In genomic region chr14:69084023-69084422, GRCh38 we compare ENCODE assay signal across 24 cellular contexts.
DNase-seq lines count a peak whose midpoint lies in the region; ATAC-seq, FAIRE-seq and TF ChIP-seq lines count a peak whose summit lies in the region.
"Had no signal": no experiment of that assay in that cellular context is flagged by ENCODE, and none has a peak within 500 bp of the region (broad histone marks: within the 10 kb centered on the region; RNA-seq: fewer than 3 reads in every experiment).

No MANE protein-coding gene starts in this region.

- DNase-seq in HTR-8/SVneo (ENCODE audit: insufficient read length, low spot score) (no peak), keratinocyte (ENCODE audit: low read depth, low spot score) (no peak), smooth muscle cell (lab: John Stamatoyannopoulos, UW; ENCODE audit: unreplicated experiment) (no peak), D341Med (ENCODE audit: low spot score) (no peak), mammary epithelial cell (no peak), posterior cingulate gyrus (no peak)
- DNase-seq: 8988T; ACHN; AML-193; BE2C; CD4-positive, alpha-beta T cell; CD8-positive, alpha-beta memory T cell; DMS53; DMS79 treated with DMSO at 0.1 percent for 48 hours; H9 had no signal

- TF ChIP-seq CTCF in keratinocyte (optimal IDR thresholded peaks at IDR 0.05 in 1 of 3, IDR thresholded peaks at IDR 0.05 in 1 of 3, conservative IDR thresholded peaks at IDR 0.05 in 1 of 3; ENCODE audit: extremely low read depth in 1 of 3, insufficient read depth in 2 of 3, low read length in 3 of 3) (no peak), neutrophil (IDR thresholded peaks at IDR 0.05) (no peak), smooth muscle cell (IDR thresholded peaks at IDR 0.05; ENCODE audit: borderline replicate concordance, insufficient read depth, poor library complexity, severe bottlenecking) (no peak), mammary epithelial cell (conservative IDR thresholded peaks at IDR 0.05 in 1 of 2, IDR thresholded peaks at IDR 0.05 in 1 of 2; ENCODE audit: extremely low read depth in 1 of 2, insufficient read depth in 1 of 2, low read depth in 1 of 2, low read length in 2 of 2) (no peak)

- peaks cover 40% of the 10 kb centered on the region for H3K4me1 ChIP-seq in keratinocyte (ENCODE audit: control insufficient read depth, extremely low read depth, insufficient read depth, low read length)
- H3K4me1 ChIP-seq in neutrophil (ENCODE audit: control insufficient read depth in 1 of 2, insufficient read depth in 1 of 2, low read depth in 1 of 2, low read length in 1 of 2), result peaks cover 68 to 75% of the 10 kb centered on the region in 2 experiments
- peaks cover 30% of the 10 kb centered on the region for H3K4me1 ChIP-seq in smooth muscle cell (ENCODE audit: low read depth)
- H3K4me1 ChIP-seq in mammary epithelial cell (ENCODE audit: insufficient read depth, low read length), result peaks cover 38% of the 10 kb centered on the region

- peak; percentile 93 for FAIRE-seq in HTR-8/SVneo (lab: Jason Lieb, UNC)
- FAIRE-seq in keratinocyte (lab: Jason Lieb, UNC), result peak; percentile 74
- FAIRE-seq: A549, G401.6, GM12892, GM19239 had no signal

- dilution Hi-C loops in keratinocyte (cut with MboI; ENCODE audit: extremely low pct_ligation_motif_present, low sequenced_read_pairs) (no loop called here), mammary epithelial cell (cut with HindIII; ENCODE audit: low sequenced_read_pairs) (loop anchor here (25.0 kb wide), 1 partner anchor 222 kb away; no protein-coding TSS in a partner anchor)

- ATAC-seq in GM19452 (IDR thresholded peaks at IDR 0.05; ENCODE audit: unreplicated experiment), result no peak
- ATAC-seq: A549, GM23338, HCT116 had no signal

- CTCF ChIA-PET in mammary epithelial cell (lab: Charles Lee; ENCODE audit: low non-redundant PET), result no interaction called here

- H3K4me3 ChIP-seq in keratinocyte (ENCODE audit: control insufficient read depth in 2 of 3, extremely low read depth in 1 of 3, insufficient read depth in 2 of 3, low read depth in 1 of 3, low read length in 3 of 3) (no peak overlapping the region), neutrophil (ENCODE audit: low read depth in 1 of 2, low read length in 1 of 2) (no peak overlapping the region), smooth muscle cell (no peak overlapping the region), mammary epithelial cell (replicated peaks in 1 of 3; ENCODE audit: insufficient read depth in 1 of 3, low read depth in 2 of 3, low read length in 3 of 3) (no peak overlapping the region)
- H3K4me3 ChIP-seq: A549; BLaER1 treated with 17β-estradiol and CSF1 and Interleukin-3, amounts not matched to agents 10 nM and 100 nM; GM23338 had no signal

- H3K27ac ChIP-seq in keratinocyte (ENCODE audit: control insufficient read depth, insufficient read depth, low read length) (no peak overlapping the region), neutrophil (peak overlapping the region; percentile 67), smooth muscle cell (ENCODE audit: low read depth) (peak overlapping the region; percentile 99), mammary epithelial cell (ENCODE audit: insufficient read depth, low read depth, low read length) (no peak overlapping the region)
- H3K27ac ChIP-seq: A549; BLaER1 treated with 17β-estradiol and CSF1 and Interleukin-3, amounts not matched to agents 10 nM and 100 nM had no signal

- H3K36me3 ChIP-seq in keratinocyte (ENCODE audit: control insufficient read depth in 2 of 2, extremely low read depth in 1 of 2, insufficient read depth in 2 of 2, low read length in 2 of 2) (peaks cover 7 to 15% of the 10 kb centered on the region in 2 experiments), neutrophil (no peaks in the 10 kb centered on the region), smooth muscle cell (ENCODE audit: low read depth) (no peaks in the 10 kb centered on the region), mammary epithelial cell (ENCODE audit: insufficient read depth, low read length) (peaks cover 4% of the 10 kb centered on the region)

- no TSS peak for BruUV-seq in mammary epithelial cell (replicated peaks; lab: Mats Ljungman, UMichigan)

- H4K20me1 ChIP-seq in keratinocyte (ENCODE audit: control insufficient read depth, extremely low read depth, insufficient read depth, low read length), result no peaks in the 10 kb centered on the region
- H4K20me1 ChIP-seq in smooth muscle cell (ENCODE audit: low read depth), result no peaks in the 10 kb centered on the region
- H4K20me1 ChIP-seq in mammary epithelial cell (ENCODE audit: insufficient read depth, low read length), result no peaks in the 10 kb centered on the region

- H3K27me3 ChIP-seq in keratinocyte (ENCODE audit: control insufficient read depth, extremely low read depth, insufficient read depth, low read length) (no peaks in the 10 kb centered on the region), neutrophil (no peaks in the 10 kb centered on the region), smooth muscle cell (ENCODE audit: low read depth) (no peaks in the 10 kb centered on the region), mammary epithelial cell (ENCODE audit: insufficient read depth, low read length) (no peaks in the 10 kb centered on the region)
- H3K27me3 ChIP-seq: BE2C; BLaER1 treated with 17β-estradiol and CSF1 and Interleukin-3, amounts not matched to agents 10 nM and 100 nM had no signal

- no peaks in the 10 kb centered on the region for H3K79me2 ChIP-seq in keratinocyte (ENCODE audit: control insufficient read depth, insufficient read depth, low read length)
- H3K79me2 ChIP-seq in smooth muscle cell (ENCODE audit: low read depth), result peaks cover 24% of the 10 kb centered on the region
- H3K79me2 ChIP-seq in mammary epithelial cell (ENCODE audit: insufficient read depth, low read length), result peaks cover 8% of the 10 kb centered on the region

- H3K9me1 ChIP-seq in keratinocyte (ENCODE audit: control insufficient read depth, extremely low read depth, insufficient read depth, low read length), result peaks cover 2% of the 10 kb centered on the region

- H3K4me2 ChIP-seq in keratinocyte (ENCODE audit: control insufficient read depth, extremely low read depth, insufficient read depth, low read depth, low read length) (no peak overlapping the region), smooth muscle cell (no peak overlapping the region), mammary epithelial cell (ENCODE audit: insufficient read depth, low read depth, low read length) (no peak overlapping the region)
- H3K4me2 ChIP-seq: A549; BLaER1 treated with 17β-estradiol and CSF1 and Interleukin-3, amounts not matched to agents 10 nM and 100 nM; GM23338 had no signal

- intact Hi-C loops in mammary epithelial cell (cut with micrococcal nuclease), result no loop called here
- intact Hi-C loops in posterior cingulate gyrus (cut with DNase I), result no loop called here

- no peaks in the 10 kb centered on the region for H3K9me3 ChIP-seq in keratinocyte (ENCODE audit: control insufficient read depth, low read depth, low read length)
- H3K9me3 ChIP-seq in neutrophil, result no peaks in the 10 kb centered on the region
- H3K9me3 ChIP-seq in smooth muscle cell (replicated peaks; ENCODE audit: low read depth), result no peaks in the 10 kb centered on the region
- no peaks in the 10 kb centered on the region for H3K9me3 ChIP-seq in mammary epithelial cell (replicated peaks; ENCODE audit: insufficient read depth, low read length)
- H3K9me3 ChIP-seq: A549; BE2C; BLaER1 treated with 17β-estradiol and CSF1 and Interleukin-3, amounts not matched to agents 10 nM and 100 nM had no signal

- in situ Hi-C loops in mammary epithelial cell (cut with MboI; ENCODE audit: low sequenced_read_pairs in 2 of 2), result loop anchor here in 1 of 2 donors (25.0 kb wide), 1 partner anchor 172 kb away; no protein-coding TSS in a partner anchor

- H2AFZ ChIP-seq in keratinocyte (ENCODE audit: control insufficient read depth, low read length) (no peak overlapping the region), smooth muscle cell (ENCODE audit: low read depth) (no peak overlapping the region), mammary epithelial cell (ENCODE audit: low read depth, low read length) (no peak overlapping the region)
- H2AFZ ChIP-seq: GM23338 had no signal

- WGBS in smooth muscle cell (ENCODE audit: low lambda C conversion rate), result 65% methylated on average over 4 of the region's 4 CpGs
- 100% methylated on average over 2 of the region's 4 CpGs for WGBS in mammary epithelial cell (ENCODE audit: low coverage, missing lambda C conversion rate)

- peaks cover 37% of the 10 kb centered on the region for H3F3A ChIP-seq in smooth muscle cell (ENCODE audit: low read depth)

- H3K9ac ChIP-seq in keratinocyte (ENCODE audit: control insufficient read depth, extremely low read depth, insufficient read depth, low read length) (no peak overlapping the region), smooth muscle cell (ENCODE audit: low read depth) (no peak overlapping the region), mammary epithelial cell (ENCODE audit: insufficient read depth, low read length) (no peak overlapping the region)
- H3K9ac ChIP-seq: BLaER1 treated with 17β-estradiol and CSF1 and Interleukin-3, amounts not matched to agents 10 nM and 100 nM had no signal

Comparison
In these comparisons a context has a peak if more than half of its experiments do, and no peak if none do; other contexts are left out.
1. H3K27ac ChIP-seq: peak in neutrophil (single experiment) and smooth muscle cell (single experiment); none in keratinocyte (single experiment) and mammary epithelial cell (single experiment).